ENCODE assay signal across 16 cellular contexts in the genomic region with DNA sequence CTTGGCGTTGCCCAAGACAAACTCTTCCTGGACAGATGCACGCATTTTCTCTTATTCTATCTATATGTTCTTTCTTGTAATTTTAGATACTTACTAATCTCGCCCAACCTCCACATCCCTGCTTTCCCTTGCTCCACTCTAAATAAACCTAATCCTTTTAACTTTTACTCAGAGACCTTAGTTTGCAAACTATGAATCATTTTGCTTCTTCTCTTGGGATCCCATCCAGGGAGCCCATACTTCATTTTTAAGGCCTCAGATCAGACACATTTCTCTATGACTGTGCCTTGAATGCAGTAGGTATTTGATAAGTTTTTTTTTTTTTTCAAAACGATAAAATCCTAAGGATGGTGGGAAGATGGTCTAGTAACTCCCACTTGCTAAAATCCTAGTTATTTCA.
DNase-seq lines count a peak whose midpoint lies in the region; TF ChIP-seq lines count a peak whose summit lies in the region.
"Had no signal": no experiment of that assay in that cellular context is flagged by ENCODE, and none has a peak within 500 bp of the region (broad histone marks: within the 10 kb centered on the region; RNA-seq: fewer than 3 reads in every experiment).

No MANE protein-coding gene starts in this region.

- peak; percentile 47 for DNase-seq in A673 (ENCODE audit: low spot score)
- DNase-seq in M059J (ENCODE audit: low read depth), result peak; percentile 1
- peak; percentile 6 to 30 for DNase-seq in fibroblast of lung (ENCODE audit: low read depth in 2 of 2)
- DNase-seq in mesothelial cell of epicardium (ENCODE audit: low spot score in 2 of 2, unreplicated experiment in 2 of 2), result no peak
- DNase-seq in MCF 10A (ENCODE audit: unreplicated experiment), result no peak
- DNase-seq in SJCRH30, result no peak
- no peak for DNase-seq in dermis blood vessel endothelial cell
- no peak for DNase-seq in activated gamma-delta T cell (lab: John Stamatoyannopoulos, UW)
- DNase-seq: COR-L47, H9, MM.1S, NCI-H1105 treated with DMSO at 0.1 percent for 48 hours, NCI-H1694 treated with DMSO at 0.1 percent for 48 hours, NCI-H69, SHP77 treated with DMSO at 0.1 percent for 48 hours had no signal

- H3K36me3 Mint-ChIP-seq in mesothelial cell of epicardium (peaks cover 2% of the 10 kb centered on the region), MCF 10A (ENCODE audit: insufficient read depth, unreplicated experiment) (no peaks in the 10 kb centered on the region)

- no peak overlapping the region for H3K4me2 ChIP-seq in fibroblast of lung (ENCODE audit: extremely low read depth, insufficient read depth, low read length)
- H3K4me2 ChIP-seq: KMS-11 had no signal

- H3K36me3 ChIP-seq in A673 (ENCODE audit: insufficient read depth, low read length, poor library complexity, severe bottlenecking) (no peaks in the 10 kb centered on the region), fibroblast of lung (ENCODE audit: control insufficient read depth, insufficient read depth, low read length) (no peaks in the 10 kb centered on the region), SJCRH30 (no peaks in the 10 kb centered on the region)

- H3K4me3 ChIP-seq in A673 (ENCODE audit: low read depth, low read length, poor library complexity, severe bottlenecking) (no peak overlapping the region), fibroblast of lung (replicated peaks in 1 of 4; ENCODE audit: control extremely low read depth in 1 of 4, insufficient read depth in 1 of 4, low read depth in 3 of 4, low read length in 4 of 4) (no peak overlapping the region), SJCRH30 (no peak overlapping the region)

- H3K27ac ChIP-seq in A673 (ENCODE audit: low read depth, low read length, poor library complexity, severe bottlenecking), result no peak overlapping the region
- no peak overlapping the region for H3K27ac ChIP-seq in fibroblast of lung (ENCODE audit: insufficient read depth, low read length)
- H3K27ac ChIP-seq in SJCRH30, result no peak overlapping the region
- H3K27ac ChIP-seq: KMS-11 had no signal

- H3K27me3 Mint-ChIP-seq in mesothelial cell of epicardium (ENCODE audit: low read depth) (no peaks in the 10 kb centered on the region), MCF 10A (ENCODE audit: insufficient read depth, unreplicated experiment) (peaks cover 86% of the 10 kb centered on the region)

- H3K4me1 ChIP-seq in A673 (ENCODE audit: insufficient read depth, low read length, poor library complexity, severe bottlenecking) (peaks cover 56% of the 10 kb centered on the region), fibroblast of lung (ENCODE audit: control insufficient read depth, extremely low read depth, insufficient read depth, low read length) (no peaks in the 10 kb centered on the region), SJCRH30 (no peaks in the 10 kb centered on the region)

- no peak for TF ChIP-seq CTCF in A673 (conservative IDR thresholded peaks at IDR 0.05; ENCODE audit: low read depth, low read length)
- no peak for TF ChIP-seq CTCF in fibroblast of lung (conservative IDR thresholded peaks at IDR 0.05 in 1 of 2, IDR thresholded peaks at IDR 0.05 in 1 of 2; ENCODE audit: low read depth in 1 of 2, low read length in 2 of 2)
- TF ChIP-seq CTCF in mesothelial cell of epicardium (IDR thresholded peaks at IDR 0.05; ENCODE audit: unreplicated experiment), result no peak
- no peak for TF ChIP-seq CTCF in MCF 10A (IDR thresholded peaks at IDR 0.05; ENCODE audit: unreplicated experiment)

- no peaks in the 10 kb centered on the region for H4K20me1 ChIP-seq in fibroblast of lung (ENCODE audit: control insufficient read depth, extremely low read depth, insufficient read depth, low read length)

- BruUV-seq in A673 (replicated peaks; lab: Mats Ljungman, UMichigan) (no TSS peak), MCF 10A (replicated peaks; lab: Mats Ljungman, UMichigan) (no TSS peak)

- H3K4me3 Mint-ChIP-seq in mesothelial cell of epicardium (no peak overlapping the region), MCF 10A (ENCODE audit: unreplicated experiment) (no peak overlapping the region)
- H3K4me3 Mint-ChIP-seq: H9 had no signal

- H3K79me2 ChIP-seq in fibroblast of lung (ENCODE audit: control insufficient read depth, insufficient read depth, low read length), result no peaks in the 10 kb centered on the region

- H3K9me3 Mint-ChIP-seq in mesothelial cell of epicardium (peaks cover 35% of the 10 kb centered on the region), MCF 10A (ENCODE audit: unreplicated experiment) (peaks cover 8% of the 10 kb centered on the region)

- H3K4me1 Mint-ChIP-seq in mesothelial cell of epicardium (peaks cover 21% of the 10 kb centered on the region), MCF 10A (ENCODE audit: insufficient read depth, unreplicated experiment) (no peaks in the 10 kb centered on the region)

- no peak overlapping the region for H2AFZ ChIP-seq in fibroblast of lung (ENCODE audit: low read length)

- H3K27ac Mint-ChIP-seq in mesothelial cell of epicardium, result peak overlapping the region; percentile 48
- no peak overlapping the region for H3K27ac Mint-ChIP-seq in MCF 10A (ENCODE audit: low read depth, unreplicated experiment)
- H3K27ac Mint-ChIP-seq: H9 had no signal

- no peak overlapping the region for H3K9ac ChIP-seq in fibroblast of lung (ENCODE audit: insufficient read depth, low read length)
- H3K9ac ChIP-seq: KMS-11 had no signal

- intact Hi-C loops in A673 (cut with micrococcal nuclease; ENCODE audit: unreplicated experiment), result loop anchor here (5.0 kb wide), 1 partner anchor 458 kb away; no protein-coding TSS in a partner anchor
- intact Hi-C loops in MCF 10A (cut with micrococcal nuclease), result no loop called here

- H3K9me3 ChIP-seq in A673 (ENCODE audit: low read depth, low read length, poor library complexity, severe bottlenecking) (no peaks in the 10 kb centered on the region), fibroblast of lung (ENCODE audit: control insufficient read depth, insufficient read depth, low read depth, low read length) (no peaks in the 10 kb centered on the region), SJCRH30 (replicated peaks) (no peaks in the 10 kb centered on the region)

- no peaks in the 10 kb centered on the region for H3K27me3 ChIP-seq in A673 (replicated peaks; ENCODE audit: insufficient read depth, low read depth, low read length, poor library complexity)
- H3K27me3 ChIP-seq in fibroblast of lung (ENCODE audit: control insufficient read depth, insufficient read depth, low read length), result no peaks in the 10 kb centered on the region
- H3K27me3 ChIP-seq in SJCRH30, result no peaks in the 10 kb centered on the region

- CTCF ChIA-PET in A673 (lab: Charles Lee) (no interaction called here), MCF 10A (lab: Yijun Ruan, JAX) (interaction anchor here (0.7 to 1.4 kb wide), 2 partner anchors 28 to 378 kb away, joined by 3 read pairs; no protein-coding TSS in a partner anchor)

- POLR2A ChIA-PET in A673 (lab: Charles Lee; ENCODE audit: low non-redundant PET) (no interaction called here), MCF 10A (lab: Yijun Ruan, JAX) (no interaction called here)

Comparison
In these comparisons a context has a peak if more than half of its experiments do, and no peak if none do; other contexts are left out.
1. DNase-seq: peak in A673 (single experiment), M059J (single experiment) and fibroblast of lung (2 of 2); none in mesothelial cell of epicardium (0 of 2), MCF 10A (single experiment), SJCRH30 (0 of 2), dermis blood vessel endothelial cell (single experiment) and activated gamma-delta T cell (single experiment).